ENCODE assay signal across 17 cellular contexts in the genomic region with DNA sequence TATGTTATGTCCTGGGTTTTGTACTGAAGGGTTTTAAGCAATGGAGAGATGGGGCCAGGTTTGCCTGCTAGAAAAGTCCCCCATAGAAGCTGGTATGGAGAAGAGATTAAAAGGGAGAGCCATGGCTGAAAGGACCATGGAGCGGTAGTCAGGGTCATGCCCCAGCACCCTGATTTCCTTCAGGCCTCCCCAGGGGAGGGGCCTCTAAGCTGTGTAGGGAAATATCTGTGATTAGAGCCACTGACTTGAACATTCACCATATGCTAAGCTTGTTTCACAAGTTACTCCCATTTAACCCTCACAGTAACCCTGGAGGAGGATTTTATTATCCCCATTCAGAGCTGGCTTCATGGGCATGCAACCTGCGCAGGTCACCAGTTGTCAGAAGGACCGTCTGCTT. TPM values are rescaled to one million over a fixed set of nuclear protein-coding genes. Genes with fewer than 3 reads are reported as not detected.
DNase-seq lines count a peak whose midpoint lies in the region; ATAC-seq and TF ChIP-seq lines count a peak whose summit lies in the region.
"Had no signal": no experiment of that assay in that cellular context is flagged by ENCODE, and none has a peak within 500 bp of the region (broad histone marks: within the 10 kb centered on the region; RNA-seq: fewer than 3 reads in every experiment).

No MANE protein-coding gene starts in this region.

- H3K9me3 ChIP-seq in WERI-Rb-1 (ENCODE audit: severe bottlenecking), result no peaks in the 10 kb centered on the region
- no peaks in the 10 kb centered on the region for H3K9me3 ChIP-seq in mucosa of rectum (ENCODE audit: control insufficient read depth in 2 of 2, low read length in 2 of 2)
- H3K9me3 ChIP-seq in CD4-positive, alpha-beta T cell (ENCODE audit: control insufficient read depth, low read length), result no peaks in the 10 kb centered on the region
- H3K9me3 ChIP-seq: A549 had no signal

- H3K4me1 Mint-ChIP-seq in activated naive CD8-positive, alpha-beta T cell (ENCODE audit: low read depth), result peaks cover 24% of the 10 kb centered on the region
- peaks cover 31% of the 10 kb centered on the region for H3K4me1 Mint-ChIP-seq in activated naive CD8-positive, alpha-beta T cell treated with anti-CD3 and anti-CD28 coated beads, Interleukin-2, amount 50 U/mL, for 24 hours
- peaks cover 25 to 44% (median 32%) of the 10 kb centered on the region in 3 donors for H3K4me1 Mint-ChIP-seq in T-cell
- peaks cover 35% of the 10 kb centered on the region for H3K4me1 Mint-ChIP-seq in CD4-positive, alpha-beta T cell (ENCODE audit: low read depth)

- POLR2A ChIA-PET in T-cell (lab: Charles Lee), result interaction anchor here in 1 of 2 donors (0.6 kb wide), 1 partner anchor 37 kb away, joined by 3 read pairs; no protein-coding TSS in a partner anchor
- POLR2A ChIA-PET in CD4-positive, alpha-beta T cell (lab: Charles Lee), result no interaction called here

- H3K9ac ChIP-seq in mucosa of rectum (ENCODE audit: low read depth in 1 of 2, low read length in 2 of 2), result peak overlapping the region; percentile 14 to 62

- intact Hi-C loops in CD4-positive, alpha-beta T cell (cut with DNase I, micrococcal nuclease), result loop anchor here in 1 of 2 experiments (5.0 kb wide), 1 partner anchor 121 kb away; a partner anchor contains a TSS

- no peaks in the 10 kb centered on the region for H3K27me3 ChIP-seq in WERI-Rb-1 (ENCODE audit: insufficient read depth, low read depth, severe bottlenecking)
- no peaks in the 10 kb centered on the region for H3K27me3 ChIP-seq in mucosa of rectum (ENCODE audit: control insufficient read depth in 2 of 2, insufficient read depth in 2 of 2, low read length in 2 of 2)
- H3K27me3 ChIP-seq in CD4-positive, alpha-beta T cell (ENCODE audit: control insufficient read depth, insufficient read depth, low read length), result no peaks in the 10 kb centered on the region

- H3K36me3 Mint-ChIP-seq in activated naive CD8-positive, alpha-beta T cell, result no peaks in the 10 kb centered on the region
- no peaks in the 10 kb centered on the region for H3K36me3 Mint-ChIP-seq in activated naive CD8-positive, alpha-beta T cell treated with anti-CD3 and anti-CD28 coated beads, Interleukin-2, amount 50 U/mL, for 24 hours (ENCODE audit: low read depth)
- no peaks in the 10 kb centered on the region for H3K36me3 Mint-ChIP-seq in T-cell
- peaks cover 11% of the 10 kb centered on the region for H3K36me3 Mint-ChIP-seq in CD4-positive, alpha-beta T cell (ENCODE audit: low read depth)
- H3K36me3 Mint-ChIP-seq: CD14-positive monocyte had no signal

- H3K27ac ChIP-seq in WERI-Rb-1, result peak overlapping the region; percentile 80
- peak overlapping the region; percentile 97 to 99 for H3K27ac ChIP-seq in mucosa of rectum (ENCODE audit: low read depth in 2 of 2, low read length in 2 of 2)
- H3K27ac ChIP-seq in CD4-positive, alpha-beta T cell (ENCODE audit: low read depth, low read length), result no peak overlapping the region
- H3K27ac ChIP-seq: A549 had no signal

- H3K4me1 ChIP-seq in mucosa of rectum (ENCODE audit: control insufficient read depth in 2 of 2, insufficient read depth in 2 of 2, low read length in 2 of 2), result peaks cover 36 to 40% of the 10 kb centered on the region in 2 donors

- no peak overlapping the region for H3K4me3 Mint-ChIP-seq in activated naive CD8-positive, alpha-beta T cell
- no peak overlapping the region for H3K4me3 Mint-ChIP-seq in activated naive CD8-positive, alpha-beta T cell treated with anti-CD3 and anti-CD28 coated beads, Interleukin-2, amount 50 U/mL, for 24 hours
- H3K4me3 Mint-ChIP-seq in T-cell, result no peak overlapping the region
- no peak overlapping the region for H3K4me3 Mint-ChIP-seq in CD4-positive, alpha-beta T cell
- H3K4me3 Mint-ChIP-seq: CD14-positive monocyte had no signal

- TF ChIP-seq CTCF in WERI-Rb-1 (IDR thresholded peaks at IDR 0.05; ENCODE audit: low read depth, low read length), result no peak
- no peak for TF ChIP-seq CTCF in CD4-positive, alpha-beta T cell (IDR thresholded peaks at IDR 0.05)

- CTCF ChIA-PET in T-cell (lab: Charles Lee), result no interaction called here
- CTCF ChIA-PET in CD4-positive, alpha-beta T cell (lab: Charles Lee), result no interaction called here

- no peak overlapping the region for H3K4me3 ChIP-seq in WERI-Rb-1 (ENCODE audit: low read depth, low read length)
- no peak overlapping the region for H3K4me3 ChIP-seq in mucosa of rectum (ENCODE audit: low read length in 2 of 2)
- H3K4me3 ChIP-seq: A549 had no signal

- peak overlapping the region; percentile 59 for H3K27ac Mint-ChIP-seq in activated naive CD8-positive, alpha-beta T cell
- no peak overlapping the region for H3K27ac Mint-ChIP-seq in activated naive CD8-positive, alpha-beta T cell treated with anti-CD3 and anti-CD28 coated beads, Interleukin-2, amount 50 U/mL, for 24 hours
- H3K27ac Mint-ChIP-seq in T-cell, result peak overlapping the region in 1 of 2 donors; percentile 23
- no peak overlapping the region for H3K27ac Mint-ChIP-seq in CD4-positive, alpha-beta T cell

- DNase-seq in activated naive CD8-positive, alpha-beta T cell treated with anti-CD3 and anti-CD28 coated beads, Interleukin-2, amount 50 U/mL, for 24 hours, result no peak
- DNase-seq in WERI-Rb-1, result peak; percentile 52
- DNase-seq in T-cell, result no peak
- DNase-seq in CD4-positive, alpha-beta T cell, result no peak
- no peak for DNase-seq in activated T-cell treated with anti-CD3 and anti-CD28 coated beads for 4 hours
- DNase-seq: COR-L47, EL, H7, NCI-H1105 treated with DMSO at 0.1 percent for 48 hours, NCI-H187 treated with DMSO at 0.1 percent for 48 hours, NCI-H446 treated with DMSO at 0.1 percent for 48 hours had no signal

- H3K27me3 Mint-ChIP-seq in activated naive CD8-positive, alpha-beta T cell, result no peaks in the 10 kb centered on the region
- H3K27me3 Mint-ChIP-seq in activated naive CD8-positive, alpha-beta T cell treated with anti-CD3 and anti-CD28 coated beads, Interleukin-2, amount 50 U/mL, for 24 hours, result no peaks in the 10 kb centered on the region
- peaks cover 0 to 3% of the 10 kb centered on the region in 2 donors for H3K27me3 Mint-ChIP-seq in T-cell
- H3K27me3 Mint-ChIP-seq in CD4-positive, alpha-beta T cell, result no peaks in the 10 kb centered on the region

- no peaks in the 10 kb centered on the region for H3K36me3 ChIP-seq in WERI-Rb-1
- H3K36me3 ChIP-seq in mucosa of rectum (ENCODE audit: control insufficient read depth in 2 of 2, insufficient read depth in 2 of 2, low read length in 2 of 2), result no peaks in the 10 kb centered on the region

- ATAC-seq in activated naive CD8-positive, alpha-beta T cell treated with anti-CD3 and anti-CD28 coated beads, Interleukin-2, amount 50 U/mL, for 24 hours, result no peak
- no peak for ATAC-seq in T-cell (replicated peaks in 1 of 4)
- no peak for ATAC-seq in CD4-positive, alpha-beta T cell (ENCODE audit: poor library complexity)
- no peak for ATAC-seq in GM19035 (IDR thresholded peaks at IDR 0.05; ENCODE audit: unreplicated experiment)
- ATAC-seq: A549 had no signal

- no peaks in the 10 kb centered on the region for H3K9me3 Mint-ChIP-seq in activated naive CD8-positive, alpha-beta T cell (ENCODE audit: low read depth)
- H3K9me3 Mint-ChIP-seq in activated naive CD8-positive, alpha-beta T cell treated with anti-CD3 and anti-CD28 coated beads, Interleukin-2, amount 50 U/mL, for 24 hours, result no peaks in the 10 kb centered on the region
- H3K9me3 Mint-ChIP-seq in T-cell, result no peaks in the 10 kb centered on the region
- no peaks in the 10 kb centered on the region for H3K9me3 Mint-ChIP-seq in CD4-positive, alpha-beta T cell

RNA-seq across cellular contexts. Expression of a gene that starts 3.8 kb away (rescaled TPM):
- total RNA-seq in T-cell, result 100 to 1,000 TPM; 228 to 303 (median 248) TPM
- 100 to 1,000 TPM; 197 to 199 TPM for total RNA-seq in CD4-positive, alpha-beta T cell

RNA-seq across cellular contexts. Expression of a gene that starts 51.8 kb away (rescaled TPM):
- total RNA-seq in T-cell, result 1 to 10 TPM in 3 of 5 donors, under 1 TPM in 2; 0.95 to 3.3 (median 1.2) TPM
- 1 to 10 TPM in 1 of 2 experiments, under 1 TPM in 1; 0.34 to 1.0 TPM for total RNA-seq in CD4-positive, alpha-beta T cell
- total RNA-seq: SK-MEL-5 had no signal
